1 cellular context compared by ENCODE assay signal in the genomic region with DNA sequence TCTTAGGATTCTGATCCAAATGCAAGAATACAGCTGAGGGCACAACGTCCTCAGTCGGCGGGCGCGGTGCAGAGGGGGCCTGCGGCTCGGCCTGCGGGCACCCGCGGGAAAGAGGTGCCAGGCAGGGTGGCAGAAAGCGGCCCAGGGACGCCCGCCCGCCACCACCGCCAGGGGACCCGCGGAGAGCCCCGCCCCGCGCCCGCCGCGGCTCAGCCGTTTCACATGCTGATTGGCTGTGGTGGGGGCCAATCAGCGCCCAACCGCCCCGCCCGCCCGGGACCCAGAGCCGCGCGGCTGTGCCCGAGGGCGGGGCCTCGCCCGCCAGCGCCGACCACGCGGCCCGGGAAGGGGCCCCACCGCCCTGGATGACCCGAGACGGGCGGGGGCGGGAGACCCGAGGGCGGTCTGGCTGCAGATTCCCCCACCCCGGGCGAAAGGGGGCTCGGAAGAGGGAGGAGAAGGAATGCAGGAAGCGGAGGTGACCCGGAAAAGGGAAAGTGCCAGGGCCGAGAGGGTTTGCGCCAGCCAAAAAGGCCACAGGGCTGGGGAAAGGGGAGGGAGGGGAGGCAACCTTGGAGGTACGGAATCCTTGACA.
TF ChIP-seq lines count a peak whose summit lies in the region.

No MANE protein-coding gene starts in this region.

TF ChIP-seq in K562, 482 proteins besides CTCF, POLR2A, EP300 and RAD21 (continued from another document and continues in another):
- TF ChIP-seq, protein P1, sequence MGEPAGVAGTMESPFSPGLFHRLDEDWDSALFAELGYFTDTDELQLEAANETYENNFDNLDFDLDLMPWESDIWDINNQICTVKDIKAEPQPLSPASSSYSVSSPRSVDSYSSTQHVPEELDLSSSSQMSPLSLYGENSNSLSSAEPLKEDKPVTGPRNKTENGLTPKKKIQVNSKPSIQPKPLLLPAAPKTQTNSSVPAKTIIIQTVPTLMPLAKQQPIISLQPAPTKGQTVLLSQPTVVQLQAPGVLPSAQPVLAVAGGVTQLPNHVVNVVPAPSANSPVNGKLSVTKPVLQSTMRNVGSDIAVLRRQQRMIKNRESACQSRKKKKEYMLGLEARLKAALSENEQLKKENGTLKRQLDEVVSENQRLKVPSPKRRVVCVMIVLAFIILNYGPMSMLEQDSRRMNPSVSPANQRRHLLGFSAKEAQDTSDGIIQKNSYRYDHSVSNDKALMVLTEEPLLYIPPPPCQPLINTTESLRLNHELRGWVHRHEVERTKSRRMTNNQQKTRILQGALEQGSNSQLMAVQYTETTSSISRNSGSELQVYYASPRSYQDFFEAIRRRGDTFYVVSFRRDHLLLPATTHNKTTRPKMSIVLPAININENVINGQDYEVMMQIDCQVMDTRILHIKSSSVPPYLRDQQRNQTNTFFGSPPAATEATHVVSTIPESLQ (CRISPR knock-in tag; IDR thresholded peaks at IDR 0.05) = no peak
- TF ChIP-seq, protein P2, sequence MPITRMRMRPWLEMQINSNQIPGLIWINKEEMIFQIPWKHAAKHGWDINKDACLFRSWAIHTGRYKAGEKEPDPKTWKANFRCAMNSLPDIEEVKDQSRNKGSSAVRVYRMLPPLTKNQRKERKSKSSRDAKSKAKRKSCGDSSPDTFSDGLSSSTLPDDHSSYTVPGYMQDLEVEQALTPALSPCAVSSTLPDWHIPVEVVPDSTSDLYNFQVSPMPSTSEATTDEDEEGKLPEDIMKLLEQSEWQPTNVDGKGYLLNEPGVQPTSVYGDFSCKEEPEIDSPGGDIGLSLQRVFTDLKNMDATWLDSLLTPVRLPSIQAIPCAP (CRISPR knock-in tag; IDR thresholded peaks at IDR 0.05; ENCODE audit: borderline replicate concordance) = no peak
- TF ChIP-seq ZNF561 (CRISPR knock-in tag; conservative IDR thresholded peaks at IDR 0.05) = no peak
- TF ChIP-seq, protein P3, sequence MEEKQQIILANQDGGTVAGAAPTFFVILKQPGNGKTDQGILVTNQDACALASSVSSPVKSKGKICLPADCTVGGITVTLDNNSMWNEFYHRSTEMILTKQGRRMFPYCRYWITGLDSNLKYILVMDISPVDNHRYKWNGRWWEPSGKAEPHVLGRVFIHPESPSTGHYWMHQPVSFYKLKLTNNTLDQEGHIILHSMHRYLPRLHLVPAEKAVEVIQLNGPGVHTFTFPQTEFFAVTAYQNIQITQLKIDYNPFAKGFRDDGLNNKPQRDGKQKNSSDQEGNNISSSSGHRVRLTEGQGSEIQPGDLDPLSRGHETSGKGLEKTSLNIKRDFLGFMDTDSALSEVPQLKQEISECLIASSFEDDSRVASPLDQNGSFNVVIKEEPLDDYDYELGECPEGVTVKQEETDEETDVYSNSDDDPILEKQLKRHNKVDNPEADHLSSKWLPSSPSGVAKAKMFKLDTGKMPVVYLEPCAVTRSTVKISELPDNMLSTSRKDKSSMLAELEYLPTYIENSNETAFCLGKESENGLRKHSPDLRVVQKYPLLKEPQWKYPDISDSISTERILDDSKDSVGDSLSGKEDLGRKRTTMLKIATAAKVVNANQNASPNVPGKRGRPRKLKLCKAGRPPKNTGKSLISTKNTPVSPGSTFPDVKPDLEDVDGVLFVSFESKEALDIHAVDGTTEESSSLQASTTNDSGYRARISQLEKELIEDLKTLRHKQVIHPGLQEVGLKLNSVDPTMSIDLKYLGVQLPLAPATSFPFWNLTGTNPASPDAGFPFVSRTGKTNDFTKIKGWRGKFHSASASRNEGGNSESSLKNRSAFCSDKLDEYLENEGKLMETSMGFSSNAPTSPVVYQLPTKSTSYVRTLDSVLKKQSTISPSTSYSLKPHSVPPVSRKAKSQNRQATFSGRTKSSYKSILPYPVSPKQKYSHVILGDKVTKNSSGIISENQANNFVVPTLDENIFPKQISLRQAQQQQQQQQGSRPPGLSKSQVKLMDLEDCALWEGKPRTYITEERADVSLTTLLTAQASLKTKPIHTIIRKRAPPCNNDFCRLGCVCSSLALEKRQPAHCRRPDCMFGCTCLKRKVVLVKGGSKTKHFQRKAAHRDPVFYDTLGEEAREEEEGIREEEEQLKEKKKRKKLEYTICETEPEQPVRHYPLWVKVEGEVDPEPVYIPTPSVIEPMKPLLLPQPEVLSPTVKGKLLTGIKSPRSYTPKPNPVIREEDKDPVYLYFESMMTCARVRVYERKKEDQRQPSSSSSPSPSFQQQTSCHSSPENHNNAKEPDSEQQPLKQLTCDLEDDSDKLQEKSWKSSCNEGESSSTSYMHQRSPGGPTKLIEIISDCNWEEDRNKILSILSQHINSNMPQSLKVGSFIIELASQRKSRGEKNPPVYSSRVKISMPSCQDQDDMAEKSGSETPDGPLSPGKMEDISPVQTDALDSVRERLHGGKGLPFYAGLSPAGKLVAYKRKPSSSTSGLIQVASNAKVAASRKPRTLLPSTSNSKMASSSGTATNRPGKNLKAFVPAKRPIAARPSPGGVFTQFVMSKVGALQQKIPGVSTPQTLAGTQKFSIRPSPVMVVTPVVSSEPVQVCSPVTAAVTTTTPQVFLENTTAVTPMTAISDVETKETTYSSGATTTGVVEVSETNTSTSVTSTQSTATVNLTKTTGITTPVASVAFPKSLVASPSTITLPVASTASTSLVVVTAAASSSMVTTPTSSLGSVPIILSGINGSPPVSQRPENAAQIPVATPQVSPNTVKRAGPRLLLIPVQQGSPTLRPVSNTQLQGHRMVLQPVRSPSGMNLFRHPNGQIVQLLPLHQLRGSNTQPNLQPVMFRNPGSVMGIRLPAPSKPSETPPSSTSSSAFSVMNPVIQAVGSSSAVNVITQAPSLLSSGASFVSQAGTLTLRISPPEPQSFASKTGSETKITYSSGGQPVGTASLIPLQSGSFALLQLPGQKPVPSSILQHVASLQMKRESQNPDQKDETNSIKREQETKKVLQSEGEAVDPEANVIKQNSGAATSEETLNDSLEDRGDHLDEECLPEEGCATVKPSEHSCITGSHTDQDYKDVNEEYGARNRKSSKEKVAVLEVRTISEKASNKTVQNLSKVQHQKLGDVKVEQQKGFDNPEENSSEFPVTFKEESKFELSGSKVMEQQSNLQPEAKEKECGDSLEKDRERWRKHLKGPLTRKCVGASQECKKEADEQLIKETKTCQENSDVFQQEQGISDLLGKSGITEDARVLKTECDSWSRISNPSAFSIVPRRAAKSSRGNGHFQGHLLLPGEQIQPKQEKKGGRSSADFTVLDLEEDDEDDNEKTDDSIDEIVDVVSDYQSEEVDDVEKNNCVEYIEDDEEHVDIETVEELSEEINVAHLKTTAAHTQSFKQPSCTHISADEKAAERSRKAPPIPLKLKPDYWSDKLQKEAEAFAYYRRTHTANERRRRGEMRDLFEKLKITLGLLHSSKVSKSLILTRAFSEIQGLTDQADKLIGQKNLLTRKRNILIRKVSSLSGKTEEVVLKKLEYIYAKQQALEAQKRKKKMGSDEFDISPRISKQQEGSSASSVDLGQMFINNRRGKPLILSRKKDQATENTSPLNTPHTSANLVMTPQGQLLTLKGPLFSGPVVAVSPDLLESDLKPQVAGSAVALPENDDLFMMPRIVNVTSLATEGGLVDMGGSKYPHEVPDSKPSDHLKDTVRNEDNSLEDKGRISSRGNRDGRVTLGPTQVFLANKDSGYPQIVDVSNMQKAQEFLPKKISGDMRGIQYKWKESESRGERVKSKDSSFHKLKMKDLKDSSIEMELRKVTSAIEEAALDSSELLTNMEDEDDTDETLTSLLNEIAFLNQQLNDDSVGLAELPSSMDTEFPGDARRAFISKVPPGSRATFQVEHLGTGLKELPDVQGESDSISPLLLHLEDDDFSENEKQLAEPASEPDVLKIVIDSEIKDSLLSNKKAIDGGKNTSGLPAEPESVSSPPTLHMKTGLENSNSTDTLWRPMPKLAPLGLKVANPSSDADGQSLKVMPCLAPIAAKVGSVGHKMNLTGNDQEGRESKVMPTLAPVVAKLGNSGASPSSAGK (IDR thresholded peaks at IDR 0.05) = peak; percentile 78
- TF ChIP-seq RBM22 (IDR thresholded peaks at IDR 0.05; ENCODE audit: low read depth, low read length, poor library complexity, severe bottlenecking) = no peak
- no peak for TF ChIP-seq DACH1 (IDR thresholded peaks at IDR 0.05; ENCODE audit: partially characterized antibody)
- TF ChIP-seq NUFIP1 (IDR thresholded peaks at IDR 0.05; ENCODE audit: partially characterized antibody) = no peak
- TF ChIP-seq, protein P4, sequence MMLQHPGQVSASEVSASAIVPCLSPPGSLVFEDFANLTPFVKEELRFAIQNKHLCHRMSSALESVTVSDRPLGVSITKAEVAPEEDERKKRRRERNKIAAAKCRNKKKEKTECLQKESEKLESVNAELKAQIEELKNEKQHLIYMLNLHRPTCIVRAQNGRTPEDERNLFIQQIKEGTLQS (IDR thresholded peaks at IDR 0.05) = no peak
- TF ChIP-seq, protein P4 (CRISPR knock-in tag; conservative IDR thresholded peaks at IDR 0.05) = no peak
- TF ChIP-seq, protein P5, sequence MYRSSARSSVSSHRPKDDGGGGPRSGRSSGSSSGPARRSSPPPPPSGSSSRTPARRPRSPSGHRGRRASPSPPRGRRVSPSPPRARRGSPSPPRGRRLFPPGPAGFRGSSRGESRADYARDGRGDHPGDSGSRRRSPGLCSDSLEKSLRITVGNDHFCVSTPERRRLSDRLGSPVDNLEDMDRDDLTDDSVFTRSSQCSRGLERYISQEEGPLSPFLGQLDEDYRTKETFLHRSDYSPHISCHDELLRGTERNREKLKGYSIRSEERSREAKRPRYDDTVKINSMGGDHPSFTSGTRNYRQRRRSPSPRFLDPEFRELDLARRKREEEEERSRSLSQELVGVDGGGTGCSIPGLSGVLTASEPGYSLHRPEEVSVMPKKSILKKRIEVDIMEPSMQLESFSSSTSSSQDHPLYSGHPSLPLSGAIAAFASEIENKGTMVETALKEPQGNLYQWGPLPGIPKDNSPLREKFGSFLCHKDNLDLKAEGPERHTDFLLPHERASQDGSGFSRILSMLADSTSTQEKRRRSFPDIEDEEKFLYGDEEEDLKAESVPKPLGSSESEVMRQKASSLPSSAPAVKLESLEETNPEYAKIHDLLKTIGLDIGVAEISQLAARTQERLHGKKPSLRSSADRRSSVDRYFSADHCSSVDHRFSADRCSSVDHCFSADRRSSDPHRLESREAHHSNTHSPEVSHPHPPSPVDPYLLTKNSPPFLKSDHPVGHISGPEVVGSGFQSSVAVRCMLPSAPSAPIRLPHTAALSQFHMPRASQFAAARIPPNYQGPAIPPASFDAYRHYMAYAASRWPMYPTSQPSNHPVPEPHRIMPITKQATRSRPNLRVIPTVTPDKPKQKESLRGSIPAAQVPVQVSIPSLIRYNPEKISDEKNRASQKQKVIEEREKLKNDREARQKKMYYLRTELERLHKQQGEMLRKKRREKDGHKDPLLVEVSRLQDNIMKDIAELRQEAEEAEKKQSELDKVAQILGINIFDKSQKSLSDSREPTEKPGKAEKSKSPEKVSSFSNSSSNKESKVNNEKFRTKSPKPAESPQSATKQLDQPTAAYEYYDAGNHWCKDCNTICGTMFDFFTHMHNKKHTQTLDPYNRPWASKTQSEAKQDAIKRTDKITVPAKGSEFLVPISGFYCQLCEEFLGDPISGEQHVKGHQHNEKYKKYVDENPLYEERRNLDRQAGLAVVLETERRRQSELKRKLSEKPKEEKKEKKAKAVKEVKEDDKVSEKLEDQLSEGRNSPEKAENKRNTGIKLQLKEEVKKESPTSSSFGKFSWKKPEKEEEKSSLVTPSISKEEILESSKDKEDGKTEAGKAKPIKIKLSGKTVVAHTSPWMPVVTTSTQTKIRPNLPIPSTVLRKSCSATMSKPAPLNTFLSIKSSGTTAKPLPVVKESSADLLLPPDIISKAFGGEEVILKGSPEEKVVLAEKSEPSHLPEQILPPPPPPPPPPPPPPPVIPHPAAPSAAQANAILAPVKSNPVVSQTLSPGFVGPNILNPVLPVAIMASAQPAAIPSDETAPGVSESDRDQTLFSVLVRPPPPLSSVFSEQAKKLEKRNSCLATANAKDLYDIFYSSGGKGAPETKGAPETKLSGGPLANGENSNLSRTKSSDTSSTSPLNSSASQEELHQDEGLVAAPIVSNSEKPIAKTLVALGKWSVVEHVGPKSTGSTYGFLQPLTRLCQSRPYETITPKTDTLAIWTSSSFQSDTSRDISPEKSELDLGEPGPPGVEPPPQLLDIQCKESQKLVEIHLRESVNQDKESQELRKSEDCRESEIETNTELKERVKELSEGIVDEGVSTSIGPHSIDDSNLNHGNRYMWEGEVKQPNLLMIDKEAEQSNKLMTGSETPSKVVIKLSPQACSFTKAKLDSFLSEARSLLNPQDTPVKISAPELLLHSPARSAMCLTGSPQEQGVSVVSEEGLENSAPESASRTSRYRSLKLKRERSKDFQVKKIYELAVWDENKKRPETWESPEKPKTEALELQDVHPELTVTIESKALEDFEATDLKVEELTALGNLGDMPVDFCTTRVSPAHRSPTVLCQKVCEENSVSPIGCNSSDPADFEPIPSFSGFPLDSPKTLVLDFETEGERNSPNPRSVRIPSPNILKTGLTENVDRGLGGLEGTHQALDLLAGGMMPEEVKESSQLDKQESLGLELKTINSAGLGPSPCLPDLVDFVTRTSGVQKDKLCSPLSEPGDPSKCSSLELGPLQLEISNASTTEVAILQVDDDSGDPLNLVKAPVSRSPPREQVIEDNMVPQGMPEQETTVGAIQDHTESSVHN (IDR thresholded peaks at IDR 0.05; ENCODE audit: borderline replicate concordance in 1 of 2, low read depth in 1 of 2) = no peak
- no peak for TF ChIP-seq RBM15 (IDR thresholded peaks at IDR 0.05; ENCODE audit: insufficient read depth, low read length)
- TF ChIP-seq ZBTB8A (IDR thresholded peaks at IDR 0.05; ENCODE audit: partially characterized antibody) = no peak
- 0 out of 2 replicates have a peak, but pooled peaks have one; percentile 35 for TF ChIP-seq ELF1 (tag; IDR thresholded peaks at IDR 0.05)
- peak; percentile 30; the same call in 1 of the 2 replicates for TF ChIP-seq NFIC (IDR thresholded peaks at IDR 0.05)
- TF ChIP-seq HNRNPK (IDR thresholded peaks at IDR 0.05; ENCODE audit: low read depth, low read length, poor library complexity, severe bottlenecking) = no peak
- no peak for TF ChIP-seq ZFP1 (CRISPR knock-in tag; IDR thresholded peaks at IDR 0.05)
- TF ChIP-seq SRSF9 (IDR thresholded peaks at IDR 0.05; ENCODE audit: borderline replicate concordance, low read depth, low read length) = no peak
- no peak for TF ChIP-seq NR2C2 (CRISPR knock-in tag; IDR thresholded peaks at IDR 0.05)
- peak; percentile 43; the same call in 1 of the 2 replicates for TF ChIP-seq NR2C2 (tag; IDR thresholded peaks at IDR 0.05)
- TF ChIP-seq, protein P6, sequence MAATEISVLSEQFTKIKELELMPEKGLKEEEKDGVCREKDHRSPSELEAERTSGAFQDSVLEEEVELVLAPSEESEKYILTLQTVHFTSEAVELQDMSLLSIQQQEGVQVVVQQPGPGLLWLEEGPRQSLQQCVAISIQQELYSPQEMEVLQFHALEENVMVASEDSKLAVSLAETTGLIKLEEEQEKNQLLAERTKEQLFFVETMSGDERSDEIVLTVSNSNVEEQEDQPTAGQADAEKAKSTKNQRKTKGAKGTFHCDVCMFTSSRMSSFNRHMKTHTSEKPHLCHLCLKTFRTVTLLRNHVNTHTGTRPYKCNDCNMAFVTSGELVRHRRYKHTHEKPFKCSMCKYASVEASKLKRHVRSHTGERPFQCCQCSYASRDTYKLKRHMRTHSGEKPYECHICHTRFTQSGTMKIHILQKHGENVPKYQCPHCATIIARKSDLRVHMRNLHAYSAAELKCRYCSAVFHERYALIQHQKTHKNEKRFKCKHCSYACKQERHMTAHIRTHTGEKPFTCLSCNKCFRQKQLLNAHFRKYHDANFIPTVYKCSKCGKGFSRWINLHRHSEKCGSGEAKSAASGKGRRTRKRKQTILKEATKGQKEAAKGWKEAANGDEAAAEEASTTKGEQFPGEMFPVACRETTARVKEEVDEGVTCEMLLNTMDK (IDR thresholded peaks at IDR 0.05; ENCODE audit: borderline replicate concordance, insufficient read depth, low read depth, low read length, poor library complexity, severe bottlenecking) = peak; percentile 77
- TF ChIP-seq TOE1 (IDR thresholded peaks at IDR 0.05; ENCODE audit: borderline replicate concordance) = no peak
- TF ChIP-seq TOE1 (CRISPR knock-in tag; IDR thresholded peaks at IDR 0.05; ENCODE audit: borderline replicate concordance, low read depth) = no peak
- no peak for TF ChIP-seq CREBBP (IDR thresholded peaks at IDR 0.05; ENCODE audit: low read depth, low read length)
- peak; percentile 35; the same call in 1 of the 2 replicates for TF ChIP-seq POLR2AphosphoS5 (IDR thresholded peaks at IDR 0.05; ENCODE audit: control insufficient read depth, insufficient read depth, low read depth, low read length)
